In the genomic region with DNA sequence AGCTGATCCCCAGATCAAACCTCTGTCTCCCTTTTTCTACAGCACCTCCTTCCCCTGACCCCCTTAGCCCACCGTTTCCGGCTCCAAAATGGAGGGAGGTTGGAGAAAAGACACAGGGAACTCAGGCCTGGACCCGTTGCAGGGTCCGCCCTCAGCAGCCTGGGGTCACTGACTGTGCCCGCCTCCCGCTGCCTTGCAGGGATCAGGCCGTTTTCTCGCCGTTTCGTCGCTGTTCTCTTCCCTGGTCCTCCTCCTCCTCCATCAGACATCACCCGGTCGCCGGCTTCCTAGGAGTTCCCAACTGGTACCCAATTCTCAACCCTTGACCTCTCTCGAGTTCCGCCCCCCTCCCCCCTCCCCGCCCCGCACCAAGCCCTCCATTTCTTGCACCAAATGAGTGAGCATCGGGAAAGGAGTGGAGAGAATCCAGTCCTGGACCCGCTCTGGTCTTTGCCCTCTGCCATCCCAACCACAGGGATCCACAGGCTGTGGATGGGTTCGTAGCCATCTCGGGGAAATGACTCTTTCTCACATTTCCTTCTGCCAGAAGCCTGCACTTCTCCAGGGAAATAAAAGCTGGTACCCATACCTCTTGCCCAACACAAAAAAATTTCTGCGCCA, we compare ENCODE assay signal across 15 cellular contexts. TPM values are rescaled to one million over a fixed set of nuclear protein-coding genes. Genes with fewer than 3 reads are reported as not detected.
A peak's percentile ranks its signal among the peaks of the same experiment; 100 is the strongest.
DNase-seq lines count a peak whose midpoint lies in the region; ATAC-seq and TF ChIP-seq lines count a peak whose summit lies in the region.
"Had no signal": no experiment of that assay in that cellular context is flagged by ENCODE, and none has a peak within 500 bp of the region (broad histone marks: within the 10 kb centered on the region; RNA-seq: fewer than 3 reads in every experiment).

No MANE protein-coding gene starts in this region.

- peaks cover 6 to 13% of the 10 kb centered on the region in 2 donors for H3K27me3 ChIP-seq in mucosa of rectum (ENCODE audit: control insufficient read depth in 2 of 2, insufficient read depth in 2 of 2, low read length in 2 of 2)
- peaks cover 3% of the 10 kb centered on the region for H3K27me3 ChIP-seq in suprapubic skin
- H3K27me3 ChIP-seq: upper lobe of right lung had no signal

- no peak for TF ChIP-seq EP300 in suprapubic skin (IDR thresholded peaks at IDR 0.05)

- H3K9ac ChIP-seq in mucosa of rectum (ENCODE audit: low read depth in 1 of 2, low read length in 2 of 2), result no peak overlapping the region

- H3K9me3 ChIP-seq in mucosa of rectum (ENCODE audit: control insufficient read depth in 2 of 2, low read length in 2 of 2), result no peaks in the 10 kb centered on the region
- H3K9me3 ChIP-seq in suprapubic skin, result no peaks in the 10 kb centered on the region
- H3K9me3 ChIP-seq: upper lobe of right lung had no signal

- H3K27ac Mint-ChIP-seq in activated T-cell treated with anti-CD3 and anti-CD28 coated beads, Interleukin-2, amount 50 U/mL, for 24 hours, result no peak overlapping the region
- H3K27ac Mint-ChIP-seq in activated naive CD8-positive, alpha-beta T cell treated with anti-CD3 and anti-CD28 coated beads, Interleukin-2, amount 50 U/mL, for 24 hours, result no peak overlapping the region
- H3K27ac Mint-ChIP-seq: activated CD8-positive, alpha-beta memory T cell treated with anti-CD3 and anti-CD28 coated beads, Interleukin-2, amount 10 ng/mL, durations not matched to agents 7 days and 5 days had no signal

- H3K4me3 ChIP-seq in mucosa of rectum (ENCODE audit: low read length in 2 of 2) (peak overlapping the region; percentile 4 to 26), suprapubic skin (peak overlapping the region; percentile 5)
- H3K4me3 ChIP-seq: upper lobe of right lung had no signal

- peaks cover 6% of the 10 kb centered on the region for H3K4me1 Mint-ChIP-seq in activated T-cell treated with anti-CD3 and anti-CD28 coated beads, Interleukin-2, amount 50 U/mL, for 24 hours (ENCODE audit: low read depth)
- peaks cover 8% of the 10 kb centered on the region for H3K4me1 Mint-ChIP-seq in activated naive CD8-positive, alpha-beta T cell treated with anti-CD3 and anti-CD28 coated beads, Interleukin-2, amount 50 U/mL, for 24 hours

- H3K27ac ChIP-seq in mucosa of rectum (ENCODE audit: low read depth in 2 of 2, low read length in 2 of 2) (no peak overlapping the region), suprapubic skin (no peak overlapping the region)
- H3K27ac ChIP-seq: HL-60, upper lobe of right lung had no signal

- WGBS in suprapubic skin, result 36% methylated on average over 21 of the region's 23 CpGs

- no peak for DNase-seq in activated T-cell treated with anti-CD3 and anti-CD28 coated beads, Interleukin-2, amount 50 U/mL, for 24 hours
- DNase-seq in activated T-cell treated with anti-CD3 and anti-CD28 coated beads for 4 hours (no peak), suprapubic skin (ENCODE audit: low spot score in 2 of 2) (no peak), GM10266 (ENCODE audit: extremely low spot score) (no peak)
- DNase-seq in activated naive CD8-positive, alpha-beta T cell treated with anti-CD3 and anti-CD28 coated beads, Interleukin-2, amount 50 U/mL, for 24 hours, result no peak
- DNase-seq: activated CD8-positive, alpha-beta memory T cell treated with anti-CD3 and anti-CD28 coated beads, Interleukin-2, amount 10 ng/mL, durations not matched to agents 7 days and 5 days; MM.1S; NCI-H510A; RPMI8226; upper lobe of right lung had no signal

- H3K36me3 ChIP-seq in mucosa of rectum (ENCODE audit: control insufficient read depth in 2 of 2, insufficient read depth in 2 of 2, low read length in 2 of 2) (no peaks in the 10 kb centered on the region), suprapubic skin (no peaks in the 10 kb centered on the region)
- H3K36me3 ChIP-seq: upper lobe of right lung had no signal

- peak overlapping the region; percentile 39 for H3K4me3 Mint-ChIP-seq in activated T-cell treated with anti-CD3 and anti-CD28 coated beads, Interleukin-2, amount 50 U/mL, for 24 hours
- H3K4me3 Mint-ChIP-seq in activated naive CD8-positive, alpha-beta T cell treated with anti-CD3 and anti-CD28 coated beads, Interleukin-2, amount 50 U/mL, for 24 hours, result peak overlapping the region; percentile 75
- H3K4me3 Mint-ChIP-seq: activated CD8-positive, alpha-beta memory T cell treated with anti-CD3 and anti-CD28 coated beads, Interleukin-2, amount 10 ng/mL, durations not matched to agents 7 days and 5 days had no signal

- no peaks in the 10 kb centered on the region for H3K4me1 ChIP-seq in mucosa of rectum (ENCODE audit: control insufficient read depth in 2 of 2, insufficient read depth in 2 of 2, low read length in 2 of 2)
- peaks cover 6% of the 10 kb centered on the region for H3K4me1 ChIP-seq in suprapubic skin
- H3K4me1 ChIP-seq: upper lobe of right lung had no signal

- no peaks in the 10 kb centered on the region for H3K36me3 Mint-ChIP-seq in activated T-cell treated with anti-CD3 and anti-CD28 coated beads, Interleukin-2, amount 50 U/mL, for 24 hours (ENCODE audit: low read depth)
- no peaks in the 10 kb centered on the region for H3K36me3 Mint-ChIP-seq in activated naive CD8-positive, alpha-beta T cell treated with anti-CD3 and anti-CD28 coated beads, Interleukin-2, amount 50 U/mL, for 24 hours (ENCODE audit: low read depth)
- H3K36me3 Mint-ChIP-seq: activated CD8-positive, alpha-beta memory T cell treated with anti-CD3 and anti-CD28 coated beads, Interleukin-2, amount 10 ng/mL, durations not matched to agents 7 days and 5 days had no signal

- TF ChIP-seq POLR2A in suprapubic skin (IDR thresholded peaks at IDR 0.05), result no peak

- peaks cover 70% of the 10 kb centered on the region for H3K27me3 Mint-ChIP-seq in activated T-cell treated with anti-CD3 and anti-CD28 coated beads, Interleukin-2, amount 50 U/mL, for 24 hours
- H3K27me3 Mint-ChIP-seq in activated naive CD8-positive, alpha-beta T cell treated with anti-CD3 and anti-CD28 coated beads, Interleukin-2, amount 50 U/mL, for 24 hours, result peaks cover 49% of the 10 kb centered on the region

- no peak for ATAC-seq in activated naive CD8-positive, alpha-beta T cell treated with anti-CD3 and anti-CD28 coated beads, Interleukin-2, amount 50 U/mL, for 24 hours
- ATAC-seq in GM19397 (IDR thresholded peaks at IDR 0.05; ENCODE audit: unreplicated experiment) (no peak), HG03196 (IDR thresholded peaks at IDR 0.05; ENCODE audit: unreplicated experiment) (no peak)
- ATAC-seq: activated CD8-positive, alpha-beta memory T cell treated with anti-CD3 and anti-CD28 coated beads, Interleukin-2, amount 10 ng/mL, durations not matched to agents 7 days and 5 days; upper lobe of right lung had no signal

- no peak for TF ChIP-seq CTCF in suprapubic skin (IDR thresholded peaks at IDR 0.05)
- TF ChIP-seq CTCF in GM10266 (IDR thresholded peaks at IDR 0.05; ENCODE audit: control insufficient read depth, insufficient read depth, low read depth, missing control alignments), result no peak

- no peaks in the 10 kb centered on the region for H3K9me3 Mint-ChIP-seq in activated T-cell treated with anti-CD3 and anti-CD28 coated beads, Interleukin-2, amount 50 U/mL, for 24 hours
- no peaks in the 10 kb centered on the region for H3K9me3 Mint-ChIP-seq in activated naive CD8-positive, alpha-beta T cell treated with anti-CD3 and anti-CD28 coated beads, Interleukin-2, amount 50 U/mL, for 24 hours

RNA-seq across cellular contexts. Expression of a gene that starts 0.5 kb away (rescaled TPM):
- not detected for total RNA-seq in suprapubic skin
- total RNA-seq: activated CD8-positive, alpha-beta memory T cell treated with anti-CD3 and anti-CD28 coated beads, Interleukin-2, amount 10 ng/mL, durations not matched to agents 7 days and 5 days; mesenteric fat pad; upper lobe of right lung had no signal

RNA-seq across cellular contexts. Expression of a gene that starts 21.1 kb away (rescaled TPM):
- total RNA-seq in suprapubic skin, result 10 to 100 TPM; 39.4 to 50.6 (median 45.2) TPM

RNA-seq across cellular contexts. Expression of a gene that starts 34.7 kb away (rescaled TPM):
- total RNA-seq in suprapubic skin, result 10 to 100 TPM; 10.1 to 16.4 (median 13.3) TPM
- total RNA-seq: mesenteric fat pad had no signal

RNA-seq across cellular contexts. Expression of a gene that starts 54.0 kb away (rescaled TPM):
- total RNA-seq in suprapubic skin, result 1 to 10 TPM in 3 of 4 donors, under 1 TPM in 1; 0.72 to 2.5 (median 1.9) TPM
- total RNA-seq: activated CD8-positive, alpha-beta memory T cell treated with anti-CD3 and anti-CD28 coated beads, Interleukin-2, amount 10 ng/mL, durations not matched to agents 7 days and 5 days had no signal
